In genomic region chr7:143711727-143712324, GRCh38 we compare ENCODE assay signal across 2 cellular contexts. TPM values are rescaled to one million over a fixed set of nuclear protein-coding genes. Genes with fewer than 3 reads are reported as not detected.
"Had no signal": no experiment of that assay in that cellular context is flagged by ENCODE, and none has a peak within 500 bp of the region (broad histone marks: within the 10 kb centered on the region; RNA-seq: fewer than 3 reads in every experiment).

No MANE protein-coding gene starts in this region.

RNA-seq across cellular contexts. Expression of gene CTAGE6, which starts 45.7 kb away (rescaled TPM):
- total RNA-seq: activated T-helper 1 cell treated with anti-CD3 and anti-CD28 coated beads, Interleukin-12 subunit alpha, Interleukin-12 subunit beta, Interleukin-2, Interleukin-4 antibody, amounts not matched to agents 30 ng/mL and 10 ng/mL and 1 ng/mL, durations not matched to agents 14 hours and 24 hours and 36 hours; cardiac septum had no signal
